ENCODE assay signal across 19 cellular contexts in genomic region chr3:13532661-13533060, GRCh38. TPM values are rescaled to one million over a fixed set of nuclear protein-coding genes. Genes with fewer than 3 reads are reported as not detected.
"Had no signal": no experiment of that assay in that cellular context is flagged by ENCODE, and none has a peak within 500 bp of the region (broad histone marks: within the 10 kb centered on the region; RNA-seq: fewer than 3 reads in every experiment).

No MANE protein-coding gene starts in this region.

- H3K4me2 ChIP-seq: hepatocyte had no signal

- H3K36me3 ChIP-seq: esophagus squamous epithelium, tibial artery had no signal

- H3K27ac ChIP-seq: hepatocyte had no signal

- H3K79me2 ChIP-seq: hepatocyte had no signal

- ATAC-seq: activated T-cell treated with anti-CD3 and anti-CD28 coated beads, Interleukin-2, amount 50 U/mL, for 4 hours had no signal

- H3K9me3 ChIP-seq: esophagus squamous epithelium, mucosa of descending colon, tibial artery had no signal

- FAIRE-seq: astrocyte had no signal

- DNase-seq: activated B cell treated with CpG ODN at 0.5 μM for 24 hours; activated CD4-positive, alpha-beta T cell treated with anti-CD3 and anti-CD28 coated beads for 4 hours; activated CD4-positive, alpha-beta T cell treated with anti-CD3 and anti-CD28 coated beads, Interleukin-2, amount 50 U/mL, for 48 hours; activated CD8-positive, alpha-beta memory T cell treated with anti-CD3 and anti-CD28 coated beads, Interleukin-2, amount 50 U/mL, for 48 hours; activated naive CD4-positive, alpha-beta T cell; activated T-cell treated with anti-CD3 and anti-CD28 coated beads, Interleukin-2, amount 50 U/mL, for 4 hours; esophagus squamous epithelium; nephron progenitor cell; nucleus accumbens; retina; stimulated activated CD4-positive, alpha-beta T cell treated with anti-CD3 and anti-CD28 coated beads, Interleukin-1b, Interleukin-23, amount 100 ng/mL, for 48 hours; substantia nigra; T1000 had no signal

- H2AFZ ChIP-seq: hepatocyte had no signal

- H3K4me3 ChIP-seq: coronary artery, esophagus squamous epithelium, hepatocyte, mucosa of descending colon, tibial artery had no signal

- H3K27me3 ChIP-seq: hepatocyte had no signal

RNA-seq across cellular contexts. Expression of gene FBLN2, which starts 16.3 kb away (rescaled TPM):
- total RNA-seq: activated T-helper 2 cell treated with anti-CD3 and anti-CD28 coated beads, Interferon-gamma antibody, Interleukin-2, Interleukin-4, amounts not matched to agents 10 μg/mL and 5 μg/mL and 100 μg/mL, durations not matched to agents 14 hours and 24 hours and 36 hours had no signal
